ENCODE assay signal across 13 cellular contexts in the genomic region with DNA sequence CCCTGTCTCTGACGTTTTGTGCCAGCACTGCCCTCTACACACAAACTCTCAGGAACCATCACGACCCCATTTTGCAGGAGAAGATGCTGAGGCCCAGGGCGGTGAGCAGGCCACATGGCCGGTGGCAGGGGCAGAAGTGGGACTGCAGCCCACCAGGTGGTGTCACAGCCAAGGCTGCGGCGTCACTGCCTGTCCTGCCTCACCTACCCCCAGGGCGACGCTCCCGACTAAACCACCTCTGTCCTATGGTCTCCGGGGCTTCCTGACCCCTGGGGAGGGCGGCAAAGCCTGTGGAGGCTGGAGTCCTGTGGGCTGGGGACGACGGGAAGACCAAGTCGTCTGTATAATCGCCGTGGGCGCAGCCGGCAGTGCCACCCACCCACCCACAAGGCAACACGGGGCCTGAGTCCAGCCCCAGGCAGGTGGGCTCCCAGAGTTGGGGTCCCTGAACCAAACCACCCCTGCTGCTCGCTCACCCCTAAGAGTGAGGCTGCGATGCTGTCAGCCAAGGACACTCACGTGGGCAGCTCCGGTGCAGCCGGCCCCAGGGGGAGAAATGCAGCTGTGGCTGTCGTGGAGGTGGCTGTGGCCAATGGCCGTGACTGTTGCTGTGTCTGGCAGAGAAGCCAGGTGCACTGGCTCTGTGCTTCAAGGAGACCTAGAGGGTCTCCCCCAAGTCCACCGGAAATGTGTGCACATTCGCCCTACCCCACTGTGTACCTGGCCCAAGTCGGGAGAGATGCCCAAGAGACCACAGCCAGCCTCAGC. TPM values are rescaled to one million over a fixed set of nuclear protein-coding genes. Genes with fewer than 3 reads are reported as not detected.
A peak's percentile ranks its signal among the peaks of the same experiment; 100 is the strongest.
DNase-seq lines count a peak whose midpoint lies in the region; ATAC-seq, FAIRE-seq and TF ChIP-seq lines count a peak whose summit lies in the region.
"Had no signal": no experiment of that assay in that cellular context is flagged by ENCODE, and none has a peak within 500 bp of the region (broad histone marks: within the 10 kb centered on the region; RNA-seq: fewer than 3 reads in every experiment).

No MANE protein-coding gene starts in this region.

- TF ChIP-seq RAD21 in HepG2 (CRISPR knock-in tag; IDR thresholded peaks at IDR 0.05): no peak

- TF ChIP-seq CTCF in right lobe of liver (IDR thresholded peaks at IDR 0.05): no peak
- no peak for TF ChIP-seq CTCF in HepG2 (CRISPR knock-in tag; IDR thresholded peaks at IDR 0.05)

- H3K36me3 ChIP-seq in right lobe of liver (no peaks in the 10 kb centered on the region), HepG2 (replicated peaks in 1 of 2; ENCODE audit: control insufficient read depth in 1 of 2, insufficient read depth in 2 of 2, low read length in 2 of 2) (no peaks in the 10 kb centered on the region)

- no TSS peak for BruUV-seq in HepG2 (replicated peaks; lab: Mats Ljungman, UMichigan)

- peak overlapping the region; percentile 83 for H3K27ac Mint-ChIP-seq in effector memory CD8-positive, alpha-beta T cell
- H3K27ac Mint-ChIP-seq in natural killer cell treated with Interleukin-12 subunit alpha and Interleukin-12 subunit beta and Interleukin-15 and Interleukin-18, amount 100 ng/mL, for 72 hours: no peak overlapping the region

- peak overlapping the region; percentile 21 to 38 for H3K4me3 Mint-ChIP-seq in effector memory CD8-positive, alpha-beta T cell
- H3K4me3 Mint-ChIP-seq in natural killer cell treated with Interleukin-12 subunit alpha and Interleukin-12 subunit beta and Interleukin-15 and Interleukin-18, amount 100 ng/mL, for 72 hours: no peak overlapping the region

- TF ChIP-seq POLR2A in right lobe of liver (IDR thresholded peaks at IDR 0.05) (no peak), HepG2 (IDR thresholded peaks at IDR 0.05; ENCODE audit: insufficient read depth in 1 of 2, low read depth in 2 of 2, low read length in 2 of 2) (no peak)

- H4K20me1 ChIP-seq in HepG2 (ENCODE audit: insufficient read depth, low read length): no peaks in the 10 kb centered on the region

- peaks cover 50 to 59% of the 10 kb centered on the region in 2 donors for H3K4me1 Mint-ChIP-seq in effector memory CD8-positive, alpha-beta T cell (ENCODE audit: low read depth in 2 of 2)
- H3K4me1 Mint-ChIP-seq in natural killer cell treated with Interleukin-12 subunit alpha and Interleukin-12 subunit beta and Interleukin-15 and Interleukin-18, amount 100 ng/mL, for 72 hours (ENCODE audit: low read depth in 2 of 2): peaks cover 30 to 42% of the 10 kb centered on the region in 2 donors

- intact Hi-C loops in right lobe of liver (cut with DNase I): no loop called here
- intact Hi-C loops in HepG2 (cut with micrococcal nuclease; ENCODE audit: unreplicated experiment): no loop called here

- WGBS in right lobe of liver (ENCODE audit: insufficient coverage, low coverage, low lambda C conversion rate, missing lambda C conversion rate): 57% methylated on average over 1 of the region's 29 CpGs
- WGBS in HepG2 (ENCODE audit: low lambda C conversion rate): 59% methylated on average over 3 of the region's 29 CpGs

- H3K79me2 ChIP-seq in HepG2 (ENCODE audit: insufficient read depth, low read length): no peaks in the 10 kb centered on the region

- H3K9me3 Mint-ChIP-seq in effector memory CD8-positive, alpha-beta T cell: no peaks in the 10 kb centered on the region
- no peaks in the 10 kb centered on the region for H3K9me3 Mint-ChIP-seq in natural killer cell treated with Interleukin-12 subunit alpha and Interleukin-12 subunit beta and Interleukin-15 and Interleukin-18, amount 100 ng/mL, for 72 hours

- TF ChIP-seq EP300 in HepG2 (IDR thresholded peaks at IDR 0.05; ENCODE audit: low read depth in 2 of 2, low read length in 2 of 2) (no peak), HepG2 (CRISPR knock-in tag; IDR thresholded peaks at IDR 0.05; ENCODE audit: borderline replicate concordance) (no peak)

- H2AFZ ChIP-seq in HepG2 (ENCODE audit: low read length): no peak overlapping the region

- H3K36me3 Mint-ChIP-seq in effector memory CD8-positive, alpha-beta T cell (ENCODE audit: insufficient read depth): peaks cover 67% of the 10 kb centered on the region
- no peaks in the 10 kb centered on the region for H3K36me3 Mint-ChIP-seq in natural killer cell treated with Interleukin-12 subunit alpha and Interleukin-12 subunit beta and Interleukin-15 and Interleukin-18, amount 100 ng/mL, for 72 hours

- FAIRE-seq in HepG2 (lab: Jason Lieb, UNC): no peak

- H3K9ac ChIP-seq in HepG2 (ENCODE audit: insufficient read depth, low read depth, low read length): no peak overlapping the region

- H3K4me3 ChIP-seq in right lobe of liver (no peak overlapping the region), HepG2 (replicated peaks in 1 of 3; ENCODE audit: insufficient read depth in 1 of 3, low read depth in 2 of 3, low read length in 3 of 3) (no peak overlapping the region)

- in situ Hi-C loops in HepG2 (cut with HindIII; ENCODE audit: extremely low pct_ligation_motif_present, low pct_unique_long_range_greater_than_20kb): no loop called here

- ATAC-seq in right lobe of liver (no peak), HepG2 (no peak)
- no peak for ATAC-seq in effector memory CD8-positive, alpha-beta T cell (replicated peaks)
- peak in 1 of 2 donors; percentile 17 for ATAC-seq in natural killer cell treated with Interleukin-12 subunit alpha and Interleukin-12 subunit beta and Interleukin-15 and Interleukin-18, amount 100 ng/mL, for 72 hours

- POLR2A ChIA-PET in HepG2 (lab: Yijun Ruan, JAX): no interaction called here

- H3K4me2 ChIP-seq in HepG2 (ENCODE audit: low read depth, low read length): no peak overlapping the region

- H3K27ac ChIP-seq in right lobe of liver (no peak overlapping the region), HepG2 (ENCODE audit: extremely low read length, insufficient read depth, low read length) (no peak overlapping the region)

- no peaks in the 10 kb centered on the region for H3K27me3 Mint-ChIP-seq in effector memory CD8-positive, alpha-beta T cell
- H3K27me3 Mint-ChIP-seq in natural killer cell treated with Interleukin-12 subunit alpha and Interleukin-12 subunit beta and Interleukin-15 and Interleukin-18, amount 100 ng/mL, for 72 hours: no peaks in the 10 kb centered on the region

- peak in 2 of 3 donors; percentile 40 to 48 for DNase-seq in right lobe of liver
- DNase-seq in HepG2 (ENCODE audit: low spot score): no peak
- no peak for DNase-seq in effector memory CD8-positive, alpha-beta T cell
- peak; percentile 54 for DNase-seq in natural killer cell treated with Interleukin-12 subunit alpha and Interleukin-12 subunit beta and Interleukin-15 and Interleukin-18, amount 100 ng/mL, for 72 hours (ENCODE audit: low spot score)
- DNase-seq in NCI-H1694 treated with DMSO at 0.1 percent for 48 hours (lab: John Stamatoyannopoulos, UW): no peak
- DNase-seq in NCI-H187 treated with DMSO at 0.1 percent for 48 hours (lab: John Stamatoyannopoulos, UW): no peak
- DNase-seq in glomerular visceral epithelial cell (ENCODE audit: extremely low spot score): no peak
- DNase-seq in NCI-H69 (lab: John Stamatoyannopoulos, UW): no peak
- DNase-seq: DND-41; effector CD8-positive, alpha-beta T cell; foreskin melanocyte; Kasumi-1; NCI-H2081 had no signal

- CTCF ChIA-PET in HepG2 (lab: Yijun Ruan, JAX; ENCODE audit: low intra/inter-chr PET ratio, low total read pairs): no interaction called here

- H3K9me3 ChIP-seq in right lobe of liver: no peaks in the 10 kb centered on the region
- no peaks in the 10 kb centered on the region for H3K9me3 ChIP-seq in HepG2 (ENCODE audit: low read length)

- H3K4me1 ChIP-seq in right lobe of liver (no peaks in the 10 kb centered on the region), HepG2 (ENCODE audit: insufficient read depth, low read length) (no peaks in the 10 kb centered on the region)

- H3K27me3 ChIP-seq in right lobe of liver (no peaks in the 10 kb centered on the region), HepG2 (ENCODE audit: control insufficient read depth in 1 of 2, insufficient read depth in 2 of 2, low read length in 2 of 2) (peaks cover 7 to 39% of the 10 kb centered on the region in 2 experiments; a peak in 4 of 5 replicates)

TF ChIP-seq in HepG2, 621 proteins besides CTCF, POLR2A, EP300 and RAD21:
- no peak for TF ChIP-seq SKI (IDR thresholded peaks at IDR 0.05; ENCODE audit: partially characterized antibody)
- no peak for TF ChIP-seq ZNF790 (CRISPR knock-in tag; IDR thresholded peaks at IDR 0.05; ENCODE audit: borderline replicate concordance)
- no peak for TF ChIP-seq SCMH1 (CRISPR knock-in tag; IDR thresholded peaks at IDR 0.05; ENCODE audit: borderline replicate concordance)
- TF ChIP-seq ZNF235 (CRISPR knock-in tag; IDR thresholded peaks at IDR 0.05; ENCODE audit: borderline replicate concordance): no peak
- no peak for TF ChIP-seq NFE2L1 (CRISPR knock-in tag; IDR thresholded peaks at IDR 0.05; ENCODE audit: borderline replicate concordance)
- TF ChIP-seq RBAK (CRISPR knock-in tag; IDR thresholded peaks at IDR 0.05): no peak

RNA-seq across cellular contexts. Expression of a gene that starts 29.7 kb away (rescaled TPM):
- 1 to 10 TPM; 3.5 to 7.9 (median 4.6) TPM for total RNA-seq in right lobe of liver
- total RNA-seq in HepG2 (2016; rRNA removed; fragmentation: Illumina TruSeq; extraction: Trizol): not detected in 2 replicates
- not detected in 2 replicates for total RNA-seq in HepG2 (2016; cell fraction: cytosol; rRNA removed; fragmentation: Illumina TruSeq; extraction: Trizol; ENCODE audit: low read depth)
- 0.06 and 0.09 TPM in 2 replicates for total RNA-seq in HepG2 (2016; cell fraction: insoluble cytoplasmic fraction; rRNA removed; fragmentation: Illumina TruSeq; extraction: Trizol)
- not detected in 2 replicates for total RNA-seq in HepG2 (2016; cell fraction: membrane; rRNA removed; fragmentation: Illumina TruSeq; extraction: Trizol)
- 0.09 TPM in 1 of 2 replicates, not detected in the other for total RNA-seq in HepG2 (2016; cell fraction: nucleus; rRNA removed; fragmentation: Illumina TruSeq; extraction: Trizol)
- 0.05 and 0.07 TPM in 2 replicates for polyA plus RNA-seq in HepG2 (2011; rRNA removed)
- polyA plus RNA-seq in HepG2 (2011; cell fraction: cytosol; rRNA removed): 0.09 TPM in 2 replicates
- polyA plus RNA-seq in HepG2 (2011; cell fraction: nucleus; rRNA removed): 0.14 and 0.21 TPM in 2 replicates
- 0.04 TPM in 1 of 2 replicates, not detected in the other for polyA plus RNA-seq in HepG2 (2012)
- not detected in 2 replicates for polyA plus RNA-seq in HepG2 (2016; cell fraction: cytosol; fragmentation: Illumina TruSeq; extraction: Trizol; ENCODE audit: low read depth)
- not detected in 2 replicates for polyA plus RNA-seq in HepG2 (2016; cell fraction: insoluble cytoplasmic fraction; fragmentation: Illumina TruSeq; extraction: Trizol; ENCODE audit: low read depth)
- polyA plus RNA-seq in HepG2 (2016; cell fraction: membrane; fragmentation: Illumina TruSeq; extraction: Trizol; ENCODE audit: low read depth): not detected in 2 replicates
- polyA plus RNA-seq in HepG2 (2016; cell fraction: nucleus; fragmentation: Illumina TruSeq; extraction: Trizol; ENCODE audit: insufficient read depth, low read depth): 0.11 TPM in 1 of 2 replicates, not detected in the other
- 0.20 and 10.0 TPM in 2 replicates for polyA minus RNA-seq in HepG2 (2011; rRNA and poly(A)+ RNA removed; ENCODE audit: low replicate concordance)
- 0.20 and 0.26 TPM in 2 replicates for polyA minus RNA-seq in HepG2 (2011; cell fraction: cytosol; rRNA and poly(A)+ RNA removed)
- polyA minus RNA-seq in HepG2 (2011; cell fraction: nucleus; rRNA and poly(A)+ RNA removed): 0.12 and 0.26 TPM in 2 replicates
- 10 to 100 TPM in 1 of 2 donors, 1 to 10 TPM in 1; 6.9 to 11.7 TPM for total RNA-seq in natural killer cell treated with Interleukin-12 subunit alpha and Interleukin-12 subunit beta and Interleukin-15 and Interleukin-18, amount 100 ng/mL, for 72 hours

Comparison
In these comparisons a context has a peak if more than half of its experiments do, and no peak if none do; other contexts are left out.
1. DNase-seq: peak in right lobe of liver (2 of 3) and natural killer cell treated with Interleukin-12 subunit alpha and Interleukin-12 subunit beta and Interleukin-15 and Interleukin-18, amount 100 ng/mL, for 72 hours (single experiment); none in HepG2 (single experiment), effector memory CD8-positive, alpha-beta T cell (0 of 3), NCI-H1694 treated with DMSO at 0.1 percent for 48 hours (single experiment), NCI-H187 treated with DMSO at 0.1 percent for 48 hours (single experiment), glomerular visceral epithelial cell (single experiment) and NCI-H69 (single experiment).
2. H3K27ac Mint-ChIP-seq: peak in effector memory CD8-positive, alpha-beta T cell (2 of 2); none in natural killer cell treated with Interleukin-12 subunit alpha and Interleukin-12 subunit beta and Interleukin-15 and Interleukin-18, amount 100 ng/mL, for 72 hours (0 of 2).